ENCODE assay signal across 11 cellular contexts in the genomic region with DNA sequence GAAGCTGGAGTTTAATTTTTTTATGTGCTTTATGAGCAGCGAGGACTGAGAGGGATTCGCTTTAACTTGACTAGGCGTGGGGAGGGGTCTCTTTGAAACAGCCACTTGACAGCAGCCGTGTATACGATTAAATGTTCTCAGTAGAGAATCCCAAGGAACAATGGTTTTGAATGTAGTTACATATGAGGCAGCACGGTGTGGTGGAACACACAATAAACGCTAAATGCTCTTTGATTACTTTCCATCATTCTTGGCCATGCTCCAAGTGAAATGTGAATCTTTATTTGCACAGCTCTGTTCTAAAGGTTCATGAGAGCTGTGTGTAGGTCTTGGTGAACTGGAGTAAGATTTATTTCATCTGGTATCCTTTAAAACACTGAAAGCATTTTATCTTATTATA.
DNase-seq lines count a peak whose midpoint lies in the region; ATAC-seq and TF ChIP-seq lines count a peak whose summit lies in the region.
"Had no signal": no experiment of that assay in that cellular context is flagged by ENCODE, and none has a peak within 500 bp of the region (broad histone marks: within the 10 kb centered on the region; RNA-seq: fewer than 3 reads in every experiment).

No MANE protein-coding gene starts in this region.

- ATAC-seq in CD8-positive, alpha-beta T cell, result no peak
- no peak for ATAC-seq in naive thymus-derived CD8-positive, alpha-beta T cell
- no peak for ATAC-seq in GM18519 (IDR thresholded peaks at IDR 0.05; ENCODE audit: low FRiP score, unreplicated experiment)
- ATAC-seq: K562 had no signal

- no peak overlapping the region for H3K4me3 ChIP-seq in CD8-positive, alpha-beta T cell (ENCODE audit: low read depth, low read length)
- H3K4me3 ChIP-seq: K562, ovary had no signal

- CTCF ChIA-PET in CD8-positive, alpha-beta T cell (lab: Charles Lee), result interaction anchor here (1.7 to 2.3 kb wide), 2 partner anchors 30 to 35 kb away, joined by 4 to 10 read pairs; no protein-coding TSS in a partner anchor
- CTCF ChIA-PET in RWPE1 (lab: Yijun Ruan, JAX), result no interaction called here

- H3K4me3 Mint-ChIP-seq in CD8-positive, alpha-beta T cell, result peak overlapping the region; percentile 64
- H3K4me3 Mint-ChIP-seq in naive thymus-derived CD8-positive, alpha-beta T cell, result peak overlapping the region; percentile 39 to 81 (median 72)
- H3K4me3 Mint-ChIP-seq: activated CD8-positive, alpha-beta T cell treated with anti-CD3 and anti-CD28 coated beads for 36 hours had no signal

- H3K9me3 Mint-ChIP-seq in CD8-positive, alpha-beta T cell, result no peaks in the 10 kb centered on the region
- H3K9me3 Mint-ChIP-seq in naive thymus-derived CD8-positive, alpha-beta T cell, result no peaks in the 10 kb centered on the region
- H3K9me3 Mint-ChIP-seq: activated CD8-positive, alpha-beta T cell treated with anti-CD3 and anti-CD28 coated beads for 36 hours had no signal

- H3K4me1 Mint-ChIP-seq in CD8-positive, alpha-beta T cell (ENCODE audit: low read depth), result peaks cover 74% of the 10 kb centered on the region
- H3K4me1 Mint-ChIP-seq in naive thymus-derived CD8-positive, alpha-beta T cell, result peaks cover 39 to 79% (median 74%) of the 10 kb centered on the region in 4 donors

- H3K36me3 Mint-ChIP-seq in CD8-positive, alpha-beta T cell, result no peaks in the 10 kb centered on the region
- H3K36me3 Mint-ChIP-seq in naive thymus-derived CD8-positive, alpha-beta T cell, result no peaks in the 10 kb centered on the region

- no peaks in the 10 kb centered on the region for H3K27me3 Mint-ChIP-seq in CD8-positive, alpha-beta T cell (ENCODE audit: low read depth)
- H3K27me3 Mint-ChIP-seq in naive thymus-derived CD8-positive, alpha-beta T cell, result no peaks in the 10 kb centered on the region

- TF ChIP-seq CTCF in CD8-positive, alpha-beta T cell (IDR thresholded peaks at IDR 0.05), result no peak
- TF ChIP-seq CTCF in RWPE1 (conservative IDR thresholded peaks at IDR 0.05; ENCODE audit: low read depth), result no peak

- H3K9me3 ChIP-seq in CD8-positive, alpha-beta T cell (ENCODE audit: low read length), result no peaks in the 10 kb centered on the region
- H3K9me3 ChIP-seq: ovary had no signal

- H3K36me3 ChIP-seq in CD8-positive, alpha-beta T cell (ENCODE audit: insufficient read depth, low read length), result no peaks in the 10 kb centered on the region
- H3K36me3 ChIP-seq: ovary had no signal

- no peak overlapping the region for H3K27ac ChIP-seq in CD8-positive, alpha-beta T cell (ENCODE audit: low read depth, low read length)
- peak overlapping the region; percentile 40 for H3K27ac ChIP-seq in RWPE1

- POLR2A ChIA-PET in CD8-positive, alpha-beta T cell (lab: Charles Lee), result interaction anchor here (0.7 to 2.8 kb wide), 4 partner anchors 40 to 311 kb away, joined by 3 to 9 read pairs (median 6); a partner anchor contains a TSS
- POLR2A ChIA-PET in RWPE1 (lab: Yijun Ruan, JAX; ENCODE audit: low non-redundant PET), result no interaction called here
- POLR2A ChIA-PET in naive thymus-derived CD8-positive, alpha-beta T cell (lab: Charles Lee), result interaction anchor here (0.6 to 5.6 kb wide), 8 partner anchors 14 to 312 kb away, joined by 3 to 35 read pairs (median 4); a partner anchor contains a TSS

- no peak for DNase-seq in CD8-positive, alpha-beta T cell
- DNase-seq in NCI-H1092 treated with DMSO at 0.1 percent for 48 hours (lab: John Stamatoyannopoulos, UW), result peak; percentile 85
- no peak for DNase-seq in RWPE1 (ENCODE audit: low spot score)
- peak in 4 of 10 donors; percentile 6 to 58 (median 38) for DNase-seq in naive thymus-derived CD8-positive, alpha-beta T cell
- no peak for DNase-seq in OCI-M1 (lab: John Stamatoyannopoulos, UW)
- DNase-seq in MV-4-11 (lab: John Stamatoyannopoulos, UW), result no peak
- no peak for DNase-seq in activated CD4-positive, alpha-beta T cell treated with anti-CD3 and anti-CD28 coated beads, Interleukin-2, amount 50 U/mL, for 48 hours
- DNase-seq: activated CD8-positive, alpha-beta T cell treated with anti-CD3 and anti-CD28 coated beads for 36 hours had no signal

- peak overlapping the region; percentile 94 for H3K27ac Mint-ChIP-seq in CD8-positive, alpha-beta T cell
- peak overlapping the region; percentile 59 to 96 (median 92) for H3K27ac Mint-ChIP-seq in naive thymus-derived CD8-positive, alpha-beta T cell
- H3K27ac Mint-ChIP-seq: activated CD8-positive, alpha-beta T cell treated with anti-CD3 and anti-CD28 coated beads for 36 hours had no signal

- no peaks in the 10 kb centered on the region for H3K27me3 ChIP-seq in CD8-positive, alpha-beta T cell (ENCODE audit: insufficient read depth, low read length)
- H3K27me3 ChIP-seq: ovary had no signal

- intact Hi-C loops in CD8-positive, alpha-beta T cell (cut with DNase I, micrococcal nuclease), result loop anchor here (2.0 to 5.0 kb wide), 4 partner anchors 24 to 272 kb away; a partner anchor contains a TSS

- H3K4me1 ChIP-seq in CD8-positive, alpha-beta T cell (ENCODE audit: insufficient read depth, low read length), result peaks cover 72% of the 10 kb centered on the region
